Comparison of ENCODE assay signal across 1 cellular context in the genomic region with DNA sequence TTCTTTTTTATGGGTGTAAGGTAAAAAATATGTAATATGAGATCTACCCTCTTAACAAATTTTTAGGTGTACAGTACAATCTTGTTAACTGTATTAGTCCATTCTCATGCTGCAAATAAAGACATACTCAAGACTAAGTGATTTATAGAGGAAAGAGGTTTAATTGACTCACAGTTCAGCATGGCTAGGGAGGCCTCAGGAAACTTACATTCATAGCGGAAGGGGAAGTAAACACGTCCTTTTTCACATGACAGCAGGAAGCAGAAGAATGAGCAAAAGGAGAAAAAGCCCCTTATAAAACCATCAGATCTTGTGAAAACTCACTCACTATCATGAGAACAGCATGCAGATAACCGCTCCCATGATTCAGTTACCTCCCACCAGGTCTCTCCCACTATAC.
TF ChIP-seq lines count a peak whose summit lies in the region.

No MANE protein-coding gene starts in this region.

TF ChIP-seq in GM12878, 131 proteins besides CTCF, POLR2A, EP300 and RAD21 (continued from another document):
- TF ChIP-seq SMAD5 (IDR thresholded peaks at IDR 0.05; ENCODE audit: low read depth): no peak
